ENCODE assay signal across 1 cellular context in the genomic region with DNA sequence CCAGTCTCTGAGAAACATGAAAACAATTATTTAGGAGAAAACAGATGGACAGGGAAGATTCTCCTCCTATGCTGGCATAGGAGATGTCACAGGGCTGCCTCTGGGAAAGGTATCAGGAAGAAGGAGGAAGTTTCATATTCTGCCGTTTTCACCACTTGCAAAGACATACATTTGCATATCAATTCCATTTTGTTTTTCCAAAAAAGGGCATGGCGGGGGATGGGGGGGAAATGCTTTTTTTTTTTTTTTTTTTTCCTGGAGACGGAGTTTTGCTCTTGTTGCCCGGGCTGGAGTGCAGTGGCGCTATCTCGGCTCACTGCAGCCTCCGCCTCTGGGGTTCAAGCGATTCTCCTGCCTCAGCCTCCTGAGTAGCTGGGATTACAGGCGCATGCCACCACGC. TPM values are rescaled to one million over a fixed set of nuclear protein-coding genes. Genes with fewer than 3 reads are reported as not detected.
"Had no signal": no experiment of that assay in that cellular context is flagged by ENCODE, and none has a peak within 500 bp of the region (broad histone marks: within the 10 kb centered on the region; RNA-seq: fewer than 3 reads in every experiment).

No MANE protein-coding gene starts in this region.

RNA-seq across cellular contexts. Expression of a gene that starts 34.7 kb away (rescaled TPM):
- total RNA-seq: HT-29 had no signal
